25 cellular contexts compared by ENCODE assay signal in genomic region chr10:112230325-112230988, GRCh38. TPM values are rescaled to one million over a fixed set of nuclear protein-coding genes. Genes with fewer than 3 reads are reported as not detected.
A peak's percentile ranks its signal among the peaks of the same experiment; 100 is the strongest.
DNase-seq lines count a peak whose midpoint lies in the region; ATAC-seq, FAIRE-seq and TF ChIP-seq lines count a peak whose summit lies in the region.
"Had no signal": no experiment of that assay in that cellular context is flagged by ENCODE, and none has a peak within 500 bp of the region (broad histone marks: within the 10 kb centered on the region; RNA-seq: fewer than 3 reads in every experiment).

No MANE protein-coding gene starts in this region.

- BruUV-seq in HepG2 (replicated peaks; lab: Mats Ljungman, UMichigan) = no TSS peak

- TF ChIP-seq RAD21 in HepG2 (CRISPR knock-in tag; IDR thresholded peaks at IDR 0.05) (no peak), SK-N-SH (IDR thresholded peaks at IDR 0.05; ENCODE audit: low read length) (no peak)

- in situ Hi-C loops in HepG2 (cut with HindIII; ENCODE audit: extremely low pct_ligation_motif_present, low pct_unique_long_range_greater_than_20kb) = no loop called here

- peaks cover 8 to 12% of the 10 kb centered on the region in 2 donors for H3K27me3 Mint-ChIP-seq in CD4-positive, alpha-beta memory T cell
- H3K27me3 Mint-ChIP-seq: type B pancreatic cell had no signal

- ATAC-seq in HepG2 = no peak
- ATAC-seq in right lobe of liver = no peak
- ATAC-seq: A549; CD8-positive, alpha-beta T cell; natural killer cell treated with Interleukin-12 subunit alpha and Interleukin-12 subunit beta and Interleukin-15 and Interleukin-18, amount 100 ng/mL, for 72 hours; SK-N-SH treated with all-trans-retinoic acid at 6 μM for 48 hours had no signal

- H3K9me2 ChIP-seq in SK-N-SH = no peaks in the 10 kb centered on the region

- TF ChIP-seq EP300 in HepG2 (IDR thresholded peaks at IDR 0.05; ENCODE audit: low read depth in 2 of 2, low read length in 2 of 2) = peak in 1 of 2 experiments; percentile 64; a peak in 2 of 4 replicates
- TF ChIP-seq EP300 in HepG2 (CRISPR knock-in tag; IDR thresholded peaks at IDR 0.05; ENCODE audit: borderline replicate concordance) = no peak
- TF ChIP-seq EP300 in SK-N-SH (IDR thresholded peaks at IDR 0.05; ENCODE audit: borderline replicate concordance in 1 of 2, low read depth in 1 of 2, low read length in 1 of 2) = no peak

- TF ChIP-seq POLR2A in HepG2 (IDR thresholded peaks at IDR 0.05; ENCODE audit: insufficient read depth in 1 of 2, low read depth in 2 of 2, low read length in 2 of 2) = no peak
- no peak for TF ChIP-seq POLR2A in right lobe of liver (IDR thresholded peaks at IDR 0.05)

- H3K4me1 Mint-ChIP-seq in CD4-positive, alpha-beta memory T cell = no peaks in the 10 kb centered on the region

- H4K20me1 ChIP-seq in HepG2 (ENCODE audit: insufficient read depth, low read length) = no peaks in the 10 kb centered on the region
- H4K20me1 ChIP-seq in SK-N-SH (ENCODE audit: insufficient read depth) = no peaks in the 10 kb centered on the region

- peak overlapping the region; percentile 52 for H3K27ac ChIP-seq in HepG2 (ENCODE audit: extremely low read length, insufficient read depth, low read length)
- no peak overlapping the region for H3K27ac ChIP-seq in right lobe of liver
- no peak overlapping the region for H3K27ac ChIP-seq in CD4-positive, alpha-beta memory T cell (ENCODE audit: low read depth, low read length)
- H3K27ac ChIP-seq in SK-N-SH (ENCODE audit: low read depth in 2 of 2, low read length in 1 of 2) = no peak overlapping the region
- H3K27ac ChIP-seq in effector memory CD4-positive, alpha-beta T cell (ENCODE audit: insufficient read depth, low read length, poor library complexity, severe bottlenecking) = no peak overlapping the region
- H3K27ac ChIP-seq: A549, ascending aorta, coronary artery, epithelial cell of prostate had no signal

- intact Hi-C loops in HepG2 (cut with micrococcal nuclease; ENCODE audit: unreplicated experiment) (no loop called here), right lobe of liver (cut with DNase I) (no loop called here)
- intact Hi-C loops in CD4-positive, alpha-beta memory T cell (cut with micrococcal nuclease) = no loop called here

- DNase-seq in HepG2 (ENCODE audit: low spot score) (peak; percentile 59), right lobe of liver (no peak), SK-N-DZ (ENCODE audit: low spot score) (peak; percentile 36), glomerular endothelial cell (ENCODE audit: extremely low read depth, low read depth, low spot score) (peak; percentile 1), SK-N-SH (no peak), NCI-H774 (lab: John Stamatoyannopoulos, UW) (no peak)
- DNase-seq in CD4-positive, alpha-beta memory T cell = no peak
- DNase-seq in effector memory CD4-positive, alpha-beta T cell = no peak
- DNase-seq: activated CD8-positive, alpha-beta memory T cell treated with anti-CD3 and anti-CD28 coated beads, Interleukin-2, amount 50 U/mL, for 48 hours; activated naive CD4-positive, alpha-beta T cell; CD8-positive, alpha-beta T cell; glutamatergic neuron; NCI-H1092; NCI-H526 treated with DMSO at 0.1 percent for 48 hours; OCI-M1; stimulated activated naive B cell treated with anti-CD40 and anti-IgM and Interleukin-4, amounts not matched to agents 10 μg/mL and 1 μg/mL and 100 μg/mL, for 72 hours had no signal

- no peak overlapping the region for H3K27ac Mint-ChIP-seq in CD4-positive, alpha-beta memory T cell
- H3K27ac Mint-ChIP-seq: CD8-positive, alpha-beta T cell; natural killer cell treated with Interleukin-12 subunit alpha and Interleukin-12 subunit beta and Interleukin-15 and Interleukin-18, amount 100 ng/mL, for 72 hours; stimulated activated naive B cell treated with anti-CD40 and anti-IgM and Interleukin-4, amounts not matched to agents 10 μg/mL and 1 μg/mL and 100 μg/mL, for 72 hours; type B pancreatic cell had no signal

- no peak overlapping the region for H2AFZ ChIP-seq in HepG2 (ENCODE audit: low read length)
- H2AFZ ChIP-seq in SK-N-SH (ENCODE audit: low read depth) = no peak overlapping the region

- FAIRE-seq in HepG2 (lab: Jason Lieb, UNC) = no peak
- FAIRE-seq: A549 had no signal

- H3K4me2 ChIP-seq in HepG2 (ENCODE audit: low read depth, low read length) = peak overlapping the region; percentile 18
- no peak overlapping the region for H3K4me2 ChIP-seq in SK-N-SH
- H3K4me2 ChIP-seq: A549 had no signal

- H3K9ac ChIP-seq in HepG2 (ENCODE audit: insufficient read depth, low read depth, low read length) = no peak overlapping the region
- H3K9ac ChIP-seq in SK-N-SH = no peak overlapping the region

- WGBS in HepG2 (ENCODE audit: low lambda C conversion rate) = 17% methylated on average over 1 of the region's 1 CpG
- no CpG with 5 or more reads among the region's 1 CpG for WGBS in right lobe of liver (ENCODE audit: insufficient coverage, low coverage, low lambda C conversion rate, missing lambda C conversion rate)
- WGBS in SK-N-SH (ENCODE audit: low lambda C conversion rate) = 0% methylated on average over 1 of the region's 1 CpG

- H3K4me3 Mint-ChIP-seq in CD4-positive, alpha-beta memory T cell = no peak overlapping the region
- H3K4me3 Mint-ChIP-seq: CD8-positive, alpha-beta T cell; natural killer cell treated with Interleukin-12 subunit alpha and Interleukin-12 subunit beta and Interleukin-15 and Interleukin-18, amount 100 ng/mL, for 72 hours; stimulated activated naive B cell treated with anti-CD40 and anti-IgM and Interleukin-4, amounts not matched to agents 10 μg/mL and 1 μg/mL and 100 μg/mL, for 72 hours; type B pancreatic cell had no signal

- peaks cover 87% of the 10 kb centered on the region for H3K4me1 ChIP-seq in HepG2 (ENCODE audit: insufficient read depth, low read length)
- peaks cover 0 to 45% (median 7%) of the 10 kb centered on the region in 4 donors for H3K4me1 ChIP-seq in right lobe of liver
- no peaks in the 10 kb centered on the region for H3K4me1 ChIP-seq in CD4-positive, alpha-beta memory T cell (ENCODE audit: insufficient read depth, low read length)
- H3K4me1 ChIP-seq in SK-N-SH (ENCODE audit: control insufficient read depth in 1 of 2, insufficient read depth in 2 of 2, low read depth in 1 of 2, low read length in 1 of 2) = peaks cover 0 to 20% of the 10 kb centered on the region in 2 experiments; a peak in 1 of 4 replicates
- no peaks in the 10 kb centered on the region for H3K4me1 ChIP-seq in effector memory CD4-positive, alpha-beta T cell (ENCODE audit: control insufficient read depth, insufficient read depth, low read length, poor library complexity, severe bottlenecking)
- H3K4me1 ChIP-seq: A549, ascending aorta had no signal

- peaks cover 27% of the 10 kb centered on the region for H3K79me2 ChIP-seq in HepG2 (ENCODE audit: insufficient read depth, low read length)
- no peaks in the 10 kb centered on the region for H3K79me2 ChIP-seq in SK-N-SH (ENCODE audit: insufficient read depth)

- TF ChIP-seq CTCF in HepG2 (CRISPR knock-in tag; IDR thresholded peaks at IDR 0.05) (no peak), right lobe of liver (IDR thresholded peaks at IDR 0.05) (no peak), SK-N-SH (IDR thresholded peaks at IDR 0.05) (no peak)

- H3K27me3 ChIP-seq in HepG2 (ENCODE audit: control insufficient read depth in 1 of 2, insufficient read depth in 2 of 2, low read length in 2 of 2) = no peaks in the 10 kb centered on the region; a peak in 1 of 5 replicates
- no peaks in the 10 kb centered on the region for H3K27me3 ChIP-seq in right lobe of liver
- no peaks in the 10 kb centered on the region for H3K27me3 ChIP-seq in CD4-positive, alpha-beta memory T cell (ENCODE audit: insufficient read depth, low read length)
- no peaks in the 10 kb centered on the region for H3K27me3 ChIP-seq in SK-N-SH (ENCODE audit: insufficient read depth)
- H3K27me3 ChIP-seq in effector memory CD4-positive, alpha-beta T cell (replicated peaks; ENCODE audit: control insufficient read depth, insufficient read depth, low read length, poor library complexity, severe bottlenecking) = no peaks in the 10 kb centered on the region
- H3K27me3 ChIP-seq: ascending aorta had no signal

- H3F3A ChIP-seq in SK-N-SH (replicated peaks; ENCODE audit: insufficient read depth) = no peaks in the 10 kb centered on the region

- H3K36me3 Mint-ChIP-seq in CD4-positive, alpha-beta memory T cell = no peaks in the 10 kb centered on the region
- H3K36me3 Mint-ChIP-seq: CD8-positive, alpha-beta T cell; natural killer cell treated with Interleukin-12 subunit alpha and Interleukin-12 subunit beta and Interleukin-15 and Interleukin-18, amount 100 ng/mL, for 72 hours; stimulated activated naive B cell treated with anti-CD40 and anti-IgM and Interleukin-4, amounts not matched to agents 10 μg/mL and 1 μg/mL and 100 μg/mL, for 72 hours; type B pancreatic cell had no signal

- no peaks in the 10 kb centered on the region for H3K36me3 ChIP-seq in HepG2 (replicated peaks in 1 of 2; ENCODE audit: control insufficient read depth in 1 of 2, insufficient read depth in 2 of 2, low read length in 2 of 2)
- H3K36me3 ChIP-seq in right lobe of liver = no peaks in the 10 kb centered on the region
- H3K36me3 ChIP-seq in CD4-positive, alpha-beta memory T cell (ENCODE audit: insufficient read depth, low read length) = no peaks in the 10 kb centered on the region
- H3K36me3 ChIP-seq in SK-N-SH (replicated peaks in 1 of 2; ENCODE audit: control insufficient read depth in 1 of 2, insufficient read depth in 2 of 2, low read length in 1 of 2) = no peaks in the 10 kb centered on the region
- no peaks in the 10 kb centered on the region for H3K36me3 ChIP-seq in effector memory CD4-positive, alpha-beta T cell (ENCODE audit: control insufficient read depth, insufficient read depth, low read length)
- H3K36me3 ChIP-seq: ascending aorta had no signal

- H3K4me3 ChIP-seq in HepG2 (replicated peaks in 1 of 3; ENCODE audit: insufficient read depth in 1 of 3, low read depth in 2 of 3, low read length in 3 of 3) (no peak overlapping the region), right lobe of liver (no peak overlapping the region), SK-N-SH (ENCODE audit: low read depth in 2 of 2, low read length in 1 of 2) (no peak overlapping the region)
- no peak overlapping the region for H3K4me3 ChIP-seq in CD4-positive, alpha-beta memory T cell (ENCODE audit: low read length in 2 of 2)
- H3K4me3 ChIP-seq in effector memory CD4-positive, alpha-beta T cell (ENCODE audit: insufficient read depth, low read depth, low read length, poor library complexity, severe bottlenecking) = no peak overlapping the region
- H3K4me3 ChIP-seq: A549, ascending aorta, coronary artery had no signal

- H3K9me3 Mint-ChIP-seq in CD4-positive, alpha-beta memory T cell = peaks cover 0 to 5% (median 0%) of the 10 kb centered on the region in 8 donors
- H3K9me3 Mint-ChIP-seq: CD8-positive, alpha-beta T cell; natural killer cell treated with Interleukin-12 subunit alpha and Interleukin-12 subunit beta and Interleukin-15 and Interleukin-18, amount 100 ng/mL, for 72 hours; type B pancreatic cell had no signal

- CTCF ChIA-PET in HepG2 (lab: Yijun Ruan, JAX; ENCODE audit: low intra/inter-chr PET ratio, low total read pairs) (no interaction called here), SK-N-SH (lab: Yijun Ruan, JAX) (interaction anchor here (0.7 to 1.5 kb wide), 2 partner anchors 16 to 187 kb away, joined by 3 read pairs; no protein-coding TSS in a partner anchor)
- CTCF ChIA-PET in CD4-positive, alpha-beta memory T cell (lab: Charles Lee; ENCODE audit: partially characterized antibody) = no interaction called here

- H3K9me3 ChIP-seq in HepG2 (ENCODE audit: low read length) (no peaks in the 10 kb centered on the region), right lobe of liver (no peaks in the 10 kb centered on the region), SK-N-SH (no peaks in the 10 kb centered on the region)
- no peaks in the 10 kb centered on the region for H3K9me3 ChIP-seq in CD4-positive, alpha-beta memory T cell (ENCODE audit: control insufficient read depth in 1 of 2, low read length in 2 of 2)
- H3K9me3 ChIP-seq in effector memory CD4-positive, alpha-beta T cell (ENCODE audit: control insufficient read depth, low read length) = no peaks in the 10 kb centered on the region
- H3K9me3 ChIP-seq: A549, ascending aorta had no signal

- POLR2A ChIA-PET in HepG2 (lab: Yijun Ruan, JAX) (interaction anchor here (1.0 to 2.6 kb wide), 7 partner anchors 15 to 45 kb away, joined by 3 to 19 read pairs (median 4); no protein-coding TSS in a partner anchor), SK-N-SH (lab: Yijun Ruan, JAX) (no interaction called here)
- POLR2A ChIA-PET in CD4-positive, alpha-beta memory T cell (lab: Charles Lee; ENCODE audit: partially characterized antibody) = no interaction called here

RNA-seq across cellular contexts. Expression of gene GPAM, which starts 46.9 kb away (rescaled TPM):
- total RNA-seq in HepG2 (2016; rRNA removed; fragmentation: Illumina TruSeq; extraction: Trizol) (130 and 140 TPM in 2 replicates), right lobe of liver (100 to 1,000 TPM in 2 of 6 experiments, 10 to 100 TPM in 4; 78.8 to 340 (median 90.3) TPM), glomerular endothelial cell (5.2 TPM in 2 replicates)
- 19.1 and 21.3 TPM in 2 replicates for total RNA-seq in HepG2 (2016; cell fraction: cytosol; rRNA removed; fragmentation: Illumina TruSeq; extraction: Trizol; ENCODE audit: low read depth)
- total RNA-seq in HepG2 (2016; cell fraction: insoluble cytoplasmic fraction; rRNA removed; fragmentation: Illumina TruSeq; extraction: Trizol) = 132 and 135 TPM in 2 replicates
- 47.4 and 55.1 TPM in 2 replicates for total RNA-seq in HepG2 (2016; cell fraction: membrane; rRNA removed; fragmentation: Illumina TruSeq; extraction: Trizol)
- total RNA-seq in HepG2 (2016; cell fraction: nucleus; rRNA removed; fragmentation: Illumina TruSeq; extraction: Trizol) = 251 and 257 TPM in 2 replicates
- polyA plus RNA-seq in HepG2 (2011; rRNA removed) (36.8 and 43.0 TPM in 2 replicates), SK-N-SH (2012; rRNA removed) (2.1 and 3.9 TPM in 2 replicates)
- 14.4 and 28.4 TPM in 2 replicates for polyA plus RNA-seq in HepG2 (2011; cell fraction: cytosol; rRNA removed)
- polyA plus RNA-seq in HepG2 (2011; cell fraction: nucleus; rRNA removed) = 39.1 and 57.9 TPM in 2 replicates
- 53.4 and 86.4 TPM in 2 replicates for polyA plus RNA-seq in HepG2 (2012)
- polyA plus RNA-seq in HepG2 (2016; cell fraction: cytosol; fragmentation: Illumina TruSeq; extraction: Trizol; ENCODE audit: low read depth) = 5.1 and 5.7 TPM in 2 replicates
- polyA plus RNA-seq in HepG2 (2016; cell fraction: insoluble cytoplasmic fraction; fragmentation: Illumina TruSeq; extraction: Trizol; ENCODE audit: low read depth) = 57.8 and 65.3 TPM in 2 replicates
- 14.2 and 17.2 TPM in 2 replicates for polyA plus RNA-seq in HepG2 (2016; cell fraction: membrane; fragmentation: Illumina TruSeq; extraction: Trizol; ENCODE audit: low read depth)
- 165 and 177 TPM in 2 replicates for polyA plus RNA-seq in HepG2 (2016; cell fraction: nucleus; fragmentation: Illumina TruSeq; extraction: Trizol; ENCODE audit: insufficient read depth, low read depth)
- 18.6 and 65.9 TPM in 2 replicates for polyA minus RNA-seq in HepG2 (2011; rRNA and poly(A)+ RNA removed; ENCODE audit: low replicate concordance)
- polyA minus RNA-seq in HepG2 (2011; cell fraction: cytosol; rRNA and poly(A)+ RNA removed) = 23.7 and 35.7 TPM in 2 replicates
- 174 and 229 TPM in 2 replicates for polyA minus RNA-seq in HepG2 (2011; cell fraction: nucleus; rRNA and poly(A)+ RNA removed)
- polyA plus RNA-seq in SK-N-DZ (2014; cell fraction: cytosol; rRNA removed) = 51.4 and 77.1 TPM in 2 replicates
- 50.1 and 56.6 TPM in 2 replicates for polyA plus RNA-seq in SK-N-DZ (2014; cell fraction: nucleus; rRNA removed)
- total RNA-seq in CD4-positive, alpha-beta memory T cell = 1 to 10 TPM; 6.3 to 8.8 TPM
- 1 to 10 TPM; 1.9 to 2.2 TPM for polyA plus RNA-seq in CD4-positive, alpha-beta memory T cell
- polyA plus RNA-seq in SK-N-SH (2012; cell fraction: cytosol; rRNA removed) = 3.4 and 3.9 TPM in 2 replicates
- 2.2 and 4.1 TPM in 2 replicates for polyA plus RNA-seq in SK-N-SH (2012; cell fraction: nucleus; rRNA removed)

RNA-seq across cellular contexts. Expression of gene TECTB, which starts 52.7 kb away (rescaled TPM):
- total RNA-seq in HepG2 (2016; rRNA removed; fragmentation: Illumina TruSeq; extraction: Trizol) = 1.3 and 1.8 TPM in 2 replicates
- 0.61 and 0.71 TPM in 2 replicates for total RNA-seq in HepG2 (2016; cell fraction: cytosol; rRNA removed; fragmentation: Illumina TruSeq; extraction: Trizol; ENCODE audit: low read depth)
- total RNA-seq in HepG2 (2016; cell fraction: insoluble cytoplasmic fraction; rRNA removed; fragmentation: Illumina TruSeq; extraction: Trizol) = 1.5 and 1.9 TPM in 2 replicates
- 1.0 and 1.4 TPM in 2 replicates for total RNA-seq in HepG2 (2016; cell fraction: membrane; rRNA removed; fragmentation: Illumina TruSeq; extraction: Trizol)
- total RNA-seq in HepG2 (2016; cell fraction: nucleus; rRNA removed; fragmentation: Illumina TruSeq; extraction: Trizol) = 2.4 and 2.8 TPM in 2 replicates
- 0.78 and 1.1 TPM in 2 replicates for polyA plus RNA-seq in HepG2 (2011; rRNA removed)
- polyA plus RNA-seq in HepG2 (2011; cell fraction: cytosol; rRNA removed) = 0.48 and 0.63 TPM in 2 replicates
- 1.3 and 1.7 TPM in 2 replicates for polyA plus RNA-seq in HepG2 (2011; cell fraction: nucleus; rRNA removed)
- 0.68 and 1.6 TPM in 2 replicates for polyA plus RNA-seq in HepG2 (2012)
- 0.19 and 0.38 TPM in 2 replicates for polyA plus RNA-seq in HepG2 (2016; cell fraction: cytosol; fragmentation: Illumina TruSeq; extraction: Trizol; ENCODE audit: low read depth)
- polyA plus RNA-seq in HepG2 (2016; cell fraction: insoluble cytoplasmic fraction; fragmentation: Illumina TruSeq; extraction: Trizol; ENCODE audit: low read depth) = 1.3 and 1.6 TPM in 2 replicates
- polyA plus RNA-seq in HepG2 (2016; cell fraction: membrane; fragmentation: Illumina TruSeq; extraction: Trizol; ENCODE audit: low read depth) = 0.73 and 0.96 TPM in 2 replicates
- 4.3 and 5.3 TPM in 2 replicates for polyA plus RNA-seq in HepG2 (2016; cell fraction: nucleus; fragmentation: Illumina TruSeq; extraction: Trizol; ENCODE audit: insufficient read depth, low read depth)
- polyA minus RNA-seq in HepG2 (2011; rRNA and poly(A)+ RNA removed; ENCODE audit: low replicate concordance) = 0.66 TPM in 1 of 2 replicates, not detected in the other
- 0.40 TPM in 1 of 2 replicates, not detected in the other for polyA minus RNA-seq in HepG2 (2011; cell fraction: cytosol; rRNA and poly(A)+ RNA removed)
- polyA minus RNA-seq in HepG2 (2011; cell fraction: nucleus; rRNA and poly(A)+ RNA removed) = 0.52 and 0.99 TPM in 2 replicates
- under 1 TPM; 0.18 to 0.83 (median 0.49) TPM for total RNA-seq in right lobe of liver
- polyA plus RNA-seq in SK-N-DZ (2014; cell fraction: cytosol; rRNA removed) = not detected in 2 replicates
- not detected in 2 replicates for polyA plus RNA-seq in SK-N-DZ (2014; cell fraction: nucleus; rRNA removed)
- total RNA-seq in glomerular endothelial cell = not detected in 2 replicates
- not detected for total RNA-seq in CD4-positive, alpha-beta memory T cell
- not detected for polyA plus RNA-seq in CD4-positive, alpha-beta memory T cell
- polyA plus RNA-seq in SK-N-SH (2012; rRNA removed) = not detected in 2 replicates
- not detected in 2 replicates for polyA plus RNA-seq in SK-N-SH (2012; cell fraction: cytosol; rRNA removed)
- polyA plus RNA-seq in SK-N-SH (2012; cell fraction: nucleus; rRNA removed) = not detected in 2 replicates
- total RNA-seq: ascending aorta; CD8-positive, alpha-beta T cell; lung microvascular endothelial cell; natural killer cell treated with Interleukin-12 subunit alpha and Interleukin-12 subunit beta and Interleukin-15 and Interleukin-18, amount 100 ng/mL, for 72 hours; pulmonary artery endothelial cell had no signal
- polyA plus RNA-seq: A549 had no signal

Comparison
In these comparisons a context has a peak if more than half of its experiments do, and no peak if none do; other contexts are left out.
1. DNase-seq: peak in HepG2 (single experiment), SK-N-DZ (single experiment) and glomerular endothelial cell (single experiment); none in right lobe of liver (0 of 3), CD4-positive, alpha-beta memory T cell (0 of 5), SK-N-SH (single experiment), effector memory CD4-positive, alpha-beta T cell (0 of 3) and NCI-H774 (single experiment).
2. Of the 25 proteins assayed by ChIP-seq in both HepG2 and SK-N-SH: peak only in HepG2: FOSL2 and YY1; only in SK-N-SH: none; in both: none; in neither: 22; mixed calls (peak in some experiments, not most) for 1.